In genomic region chr19:13847900-13848677, GRCh38 we compare ENCODE assay signal across 9 cellular contexts. TPM values are rescaled to one million over a fixed set of nuclear protein-coding genes. Genes with fewer than 3 reads are reported as not detected.
DNase-seq lines count a peak whose midpoint lies in the region; ATAC-seq, FAIRE-seq and TF ChIP-seq lines count a peak whose summit lies in the region.
"Had no signal": no experiment of that assay in that cellular context is flagged by ENCODE, and none has a peak within 500 bp of the region (broad histone marks: within the 10 kb centered on the region; RNA-seq: fewer than 3 reads in every experiment).

No MANE protein-coding gene starts in this region.

- POLR2A ChIA-PET in OCI-LY7 (lab: Charles Lee), result interaction anchor here (0.7 kb wide), 1 partner anchor 38 kb away, joined by 5 read pairs; no protein-coding TSS in a partner anchor

- H3K4me1 ChIP-seq in OCI-LY7 (ENCODE audit: insufficient read depth, low read length, poor library complexity, severe bottlenecking) (peaks cover 32% of the 10 kb centered on the region), endodermal cell (ENCODE audit: control insufficient read depth, insufficient read depth, low read length) (peaks cover 13% of the 10 kb centered on the region), neuron (ENCODE audit: insufficient read depth, low read length) (peaks cover 41% of the 10 kb centered on the region)

- no peak for FAIRE-seq in frontal cortex (lab: Jason Lieb, UNC)

- H4K20me1 ChIP-seq in OCI-LY7 (ENCODE audit: insufficient read depth, low read length), result no peaks in the 10 kb centered on the region

- H3K4me1 Mint-ChIP-seq in CD14-positive monocyte (peaks cover 64% of the 10 kb centered on the region), endodermal cell (peaks cover 20% of the 10 kb centered on the region)

- H3K27ac Mint-ChIP-seq in CD14-positive monocyte (peak overlapping the region; percentile 50 to 100 (median 100)), endodermal cell (peak overlapping the region; percentile 66)

- H3K4me3 Mint-ChIP-seq in CD14-positive monocyte, result peak overlapping the region; percentile 48 to 78
- H3K4me3 Mint-ChIP-seq in endodermal cell, result peak overlapping the region; percentile 51

- H2AFZ ChIP-seq in OCI-LY7 (ENCODE audit: low read length) (peak overlapping the region; percentile 86; the same call in 1 of the 2 replicates), neuron (ENCODE audit: low read depth, low read length) (peak overlapping the region; percentile 70)

- H3K27me3 Mint-ChIP-seq in CD14-positive monocyte (ENCODE audit: low read depth in 3 of 3) (peaks cover 0 to 5% (median 2%) of the 10 kb centered on the region in 3 donors), endodermal cell (ENCODE audit: insufficient read depth) (no peaks in the 10 kb centered on the region)

- CTCF ChIA-PET in OCI-LY7 (lab: Charles Lee; ENCODE audit: unreplicated experiment), result interaction anchor here (0.5 kb wide), 1 partner anchor 408 kb away, joined by 7 read pairs; no protein-coding TSS in a partner anchor

- no peaks in the 10 kb centered on the region for H3K9me2 ChIP-seq in OCI-LY7 (ENCODE audit: insufficient read depth, low read length)

- peak overlapping the region; percentile 99 for H3K9ac ChIP-seq in endodermal cell (ENCODE audit: extremely low read depth, low read length, poor library complexity, severe bottlenecking)

- WGBS in endodermal cell (ENCODE audit: insufficient coverage in 1 of 2, insufficient read length in 1 of 2), 2 experiments, result 21 to 37% methylated on average over 4 to 13 of the region's 15 CpGs

- H3K4me3 ChIP-seq in OCI-LY7 (ENCODE audit: low read depth, low read length, poor library complexity, severe bottlenecking) (peak overlapping the region; percentile 64), endodermal cell (ENCODE audit: low read length) (peak overlapping the region; percentile 78), neuron (ENCODE audit: low read length) (peak overlapping the region; percentile 59)

- H3K9me3 ChIP-seq in OCI-LY7 (ENCODE audit: low read length), result no peaks in the 10 kb centered on the region
- H3K9me3 ChIP-seq in endodermal cell (ENCODE audit: control insufficient read depth, low read length), result no peaks in the 10 kb centered on the region
- no peaks in the 10 kb centered on the region for H3K9me3 ChIP-seq in neuron (ENCODE audit: low read length)

- TF ChIP-seq CTCF in CD14-positive monocyte (IDR thresholded peaks at IDR 0.05) (no peak), OCI-LY7 (conservative IDR thresholded peaks at IDR 0.05; ENCODE audit: low read length) (no peak), endodermal cell (conservative IDR thresholded peaks at IDR 0.05) (no peak)

- H3K27ac ChIP-seq in OCI-LY7 (ENCODE audit: low read depth, low read length, poor library complexity, severe bottlenecking), result no peak overlapping the region
- peak overlapping the region; percentile 100 for H3K27ac ChIP-seq in endodermal cell (ENCODE audit: low read depth, low read length)

- no TSS peak for BruUV-seq in OCI-LY7 (replicated peaks; lab: Mats Ljungman, UMichigan)

- H3K36me3 ChIP-seq in OCI-LY7 (ENCODE audit: insufficient read depth, low read length) (no peaks in the 10 kb centered on the region), endodermal cell (ENCODE audit: control insufficient read depth, insufficient read depth, low read length) (no peaks in the 10 kb centered on the region), neuron (ENCODE audit: insufficient read depth, low read length) (no peaks in the 10 kb centered on the region)

- H3K36me3 Mint-ChIP-seq in CD14-positive monocyte, result peaks cover 0 to 8% of the 10 kb centered on the region in 2 donors
- no peaks in the 10 kb centered on the region for H3K36me3 Mint-ChIP-seq in endodermal cell (ENCODE audit: low read depth)

- no peak for ATAC-seq in HG03457 (IDR thresholded peaks at IDR 0.05; ENCODE audit: unreplicated experiment)
- no peak for ATAC-seq in GM18511 (IDR thresholded peaks at IDR 0.05; ENCODE audit: unreplicated experiment)
- no peak for ATAC-seq in GM18519 (IDR thresholded peaks at IDR 0.05; ENCODE audit: low FRiP score, unreplicated experiment)

- DNase-seq in CD14-positive monocyte (ENCODE audit: low spot score) (no peak), OCI-LY7 (ENCODE audit: low spot score) (no peak), endodermal cell (no peak), frontal cortex (ENCODE audit: low spot score in 2 of 2) (no peak)

- H3K79me2 ChIP-seq in OCI-LY7 (ENCODE audit: insufficient read depth, low read depth, low read length), result no peaks in the 10 kb centered on the region

- H3K9me3 Mint-ChIP-seq in CD14-positive monocyte (no peaks in the 10 kb centered on the region), endodermal cell (no peaks in the 10 kb centered on the region)

- intact Hi-C loops in CD14-positive monocyte (cut with micrococcal nuclease), result loop anchor here (2.0 to 10.0 kb wide), 4 partner anchors 13 to 1063 kb away; partner anchors contain the start of genes IER2 (in 1 of the 2) and STX10 (in 1 of the 2)
- intact Hi-C loops in OCI-LY7 (cut with micrococcal nuclease; ENCODE audit: unreplicated experiment), result no loop called here

- H3K27me3 ChIP-seq in endodermal cell (ENCODE audit: control insufficient read depth, insufficient read depth, low read length, poor library complexity, severe bottlenecking) (no peaks in the 10 kb centered on the region), neuron (ENCODE audit: insufficient read depth, low read length) (no peaks in the 10 kb centered on the region)

- peak overlapping the region; percentile 86 for H3K4me2 ChIP-seq in OCI-LY7 (ENCODE audit: low read length)

RNA-seq across cellular contexts. Expression of gene NANOS3, which starts 28.8 kb away (rescaled TPM):
- not detected for polyA plus RNA-seq in CD14-positive monocyte
- not detected in 2 replicates for total RNA-seq in OCI-LY7 (2014; rRNA removed; shearing (Covaris generic))
- total RNA-seq in OCI-LY7 (2022) (not detected in 2 replicates), endodermal cell (under 1 TPM in 1 of 2 donors, not detected in 1; 0.64 TPM), frontal cortex (3.7 TPM)
- polyA plus RNA-seq in endodermal cell (2013, experiment 1 of 2), result 2.6 TPM
- polyA plus RNA-seq in endodermal cell (2013, experiment 2 of 2), result 2.0 TPM
- total RNA-seq: NCI-H460 had no signal

RNA-seq across cellular contexts. Expression of gene ZSWIM4, which starts 52.8 kb away (rescaled TPM):
- under 1 TPM; 0.19 to 0.23 TPM for polyA plus RNA-seq in CD14-positive monocyte
- total RNA-seq in OCI-LY7 (2014; rRNA removed; shearing (Covaris generic)), result 3.7 and 5.0 TPM in 2 replicates
- 10.8 and 13.4 TPM in 2 replicates for total RNA-seq in OCI-LY7 (2022)
- total RNA-seq in endodermal cell, result 10 to 100 TPM; 30.0 to 41.9 TPM
- 22.9 TPM for polyA plus RNA-seq in endodermal cell (2013, experiment 1 of 2)
- polyA plus RNA-seq in endodermal cell (2013, experiment 2 of 2), result 20.7 TPM
- total RNA-seq in frontal cortex, result 6.9 TPM

RNA-seq across cellular contexts. Expression of gene BRME1, which starts 57.8 kb away (rescaled TPM):
- polyA plus RNA-seq in CD14-positive monocyte, result under 1 TPM in 1 of 2 donors, not detected in 1; 0.28 TPM
- 2.5 and 4.5 TPM in 2 replicates for total RNA-seq in OCI-LY7 (2014; rRNA removed; shearing (Covaris generic))
- total RNA-seq in OCI-LY7 (2022) (7.1 and 7.2 TPM in 2 replicates), endodermal cell (1 to 10 TPM; 4.4 to 7.4 TPM), frontal cortex (13.0 TPM)
- 4.4 TPM for polyA plus RNA-seq in endodermal cell (2013, experiment 1 of 2)
- polyA plus RNA-seq in endodermal cell (2013, experiment 2 of 2), result 2.5 TPM

RNA-seq across cellular contexts. Expression of gene CC2D1A, which starts 57.9 kb away (rescaled TPM):
- 1 to 10 TPM; 4.6 to 6.2 TPM for polyA plus RNA-seq in CD14-positive monocyte
- 18.7 and 23.3 TPM in 2 replicates for total RNA-seq in OCI-LY7 (2014; rRNA removed; shearing (Covaris generic))
- total RNA-seq in OCI-LY7 (2022) (44.0 and 48.3 TPM in 2 replicates), endodermal cell (10 to 100 TPM; 45.1 to 55.9 TPM), frontal cortex (10.2 TPM)
- 24.2 TPM for polyA plus RNA-seq in endodermal cell (2013, experiment 1 of 2)
- polyA plus RNA-seq in endodermal cell (2013, experiment 2 of 2), result 21.9 TPM
